In genomic region chr2:12303181-12304030, GRCh38 we compare ENCODE assay signal across 9 cellular contexts.
DNase-seq lines count a peak whose midpoint lies in the region; ATAC-seq and TF ChIP-seq lines count a peak whose summit lies in the region.
"Had no signal": no experiment of that assay in that cellular context is flagged by ENCODE, and none has a peak within 500 bp of the region (broad histone marks: within the 10 kb centered on the region; RNA-seq: fewer than 3 reads in every experiment).

No MANE protein-coding gene starts in this region.

- intact Hi-C loops in CD4-positive, alpha-beta memory T cell (cut with micrococcal nuclease): no loop called here
- intact Hi-C loops in head of caudate nucleus (cut with DNase I): no loop called here

- DNase-seq in CD4-positive, alpha-beta memory T cell: peak in 3 of 5 donors; percentile 6 to 39 (median 20)
- peak; percentile 67 for DNase-seq in HS-27A (ENCODE audit: low read depth)
- DNase-seq in activated CD4-positive, alpha-beta T cell treated with anti-CD3 and anti-CD28 coated beads, Interleukin-2, amount 50 U/mL, for 48 hours: peak; percentile 27 to 34
- peak; percentile 89 for DNase-seq in kidney glomerular epithelial cell (lab: John Stamatoyannopoulos, UW)
- no peak for DNase-seq in foreskin keratinocyte
- no peak for DNase-seq in head of caudate nucleus

- H3K27me3 ChIP-seq in CD4-positive, alpha-beta memory T cell (ENCODE audit: insufficient read depth, low read length): no peaks in the 10 kb centered on the region
- H3K27me3 ChIP-seq in foreskin keratinocyte: peaks cover 3% of the 10 kb centered on the region

- POLR2A ChIA-PET in CD4-positive, alpha-beta memory T cell (lab: Charles Lee; ENCODE audit: partially characterized antibody): no interaction called here

- H3K4me1 ChIP-seq in CD4-positive, alpha-beta memory T cell (ENCODE audit: insufficient read depth, low read length): peaks cover 25% of the 10 kb centered on the region
- H3K4me1 ChIP-seq in foreskin keratinocyte: peaks cover 13% of the 10 kb centered on the region

- H3K9me3 Mint-ChIP-seq in CD4-positive, alpha-beta memory T cell: peaks cover 0 to 2% (median 0%) of the 10 kb centered on the region in 8 donors

- no peak for TF ChIP-seq CTCF in foreskin keratinocyte (conservative IDR thresholded peaks at IDR 0.05)

- H3K27me3 Mint-ChIP-seq in CD4-positive, alpha-beta memory T cell: no peaks in the 10 kb centered on the region

- peaks cover 25 to 38% (median 32%) of the 10 kb centered on the region in 4 donors for H3K4me1 Mint-ChIP-seq in CD4-positive, alpha-beta memory T cell

- H3K36me3 ChIP-seq in CD4-positive, alpha-beta memory T cell (ENCODE audit: insufficient read depth, low read length): no peaks in the 10 kb centered on the region

- H3K4me3 Mint-ChIP-seq in CD4-positive, alpha-beta memory T cell: peak overlapping the region in 6 of 8 donors; percentile 4 to 51 (median 42)

- ATAC-seq in HG02870 (IDR thresholded peaks at IDR 0.05; ENCODE audit: unreplicated experiment): no peak
- no peak for ATAC-seq in foreskin keratinocyte
- ATAC-seq in GM21717 (IDR thresholded peaks at IDR 0.05; ENCODE audit: unreplicated experiment): no peak

- H3K9me3 ChIP-seq in CD4-positive, alpha-beta memory T cell (ENCODE audit: control insufficient read depth in 1 of 2, low read length in 2 of 2): peaks cover 0 to 5% of the 10 kb centered on the region in 2 donors

- no peak overlapping the region for H3K27ac ChIP-seq in CD4-positive, alpha-beta memory T cell (ENCODE audit: low read depth, low read length)
- no peak overlapping the region for H3K27ac ChIP-seq in foreskin keratinocyte
- H3K27ac ChIP-seq: epithelial cell of prostate had no signal

- no peaks in the 10 kb centered on the region for H3K36me3 Mint-ChIP-seq in CD4-positive, alpha-beta memory T cell

- CTCF ChIA-PET in CD4-positive, alpha-beta memory T cell (lab: Charles Lee; ENCODE audit: partially characterized antibody): no interaction called here

- H3K27ac Mint-ChIP-seq in CD4-positive, alpha-beta memory T cell: peak overlapping the region in 5 of 7 donors; percentile 1 to 74 (median 62)

- no peak overlapping the region for H3K4me3 ChIP-seq in CD4-positive, alpha-beta memory T cell (ENCODE audit: low read length in 2 of 2)

Comparison
In these comparisons a context has a peak if more than half of its experiments do, and no peak if none do; other contexts are left out.
1. DNase-seq: peak in CD4-positive, alpha-beta memory T cell (3 of 5), HS-27A (single experiment), activated CD4-positive, alpha-beta T cell treated with anti-CD3 and anti-CD28 coated beads, Interleukin-2, amount 50 U/mL, for 48 hours (2 of 2) and kidney glomerular epithelial cell (single experiment); none in foreskin keratinocyte (0 of 2) and head of caudate nucleus (0 of 42).